In the genomic region with DNA sequence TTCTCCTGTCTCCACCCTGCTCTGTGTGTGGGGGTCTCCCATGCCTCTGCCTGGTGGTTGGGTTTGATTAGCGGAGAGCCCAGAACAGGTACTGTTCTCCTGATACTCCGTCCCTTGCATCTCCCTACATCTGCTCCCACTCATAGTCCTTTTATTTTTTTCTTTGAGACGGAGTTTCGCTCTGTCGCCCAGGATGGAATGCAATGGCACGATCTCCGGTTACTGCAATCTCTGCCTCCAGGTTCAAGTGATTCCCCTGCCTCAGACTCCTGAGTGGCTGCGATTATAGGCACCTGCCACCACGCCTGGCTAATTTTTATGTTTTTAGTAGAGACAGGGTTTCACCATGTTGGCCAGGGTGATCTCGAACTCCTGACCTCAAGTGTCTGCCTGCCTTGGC, we compare ENCODE assay signal across 15 cellular contexts. TPM values are rescaled to one million over a fixed set of nuclear protein-coding genes. Genes with fewer than 3 reads are reported as not detected.
A peak's percentile ranks its signal among the peaks of the same experiment; 100 is the strongest.
DNase-seq lines count a peak whose midpoint lies in the region; ATAC-seq, FAIRE-seq and TF ChIP-seq lines count a peak whose summit lies in the region.
"Had no signal": no experiment of that assay in that cellular context is flagged by ENCODE, and none has a peak within 500 bp of the region (broad histone marks: within the 10 kb centered on the region; RNA-seq: fewer than 3 reads in every experiment).

No MANE protein-coding gene starts in this region.

- H3K9ac ChIP-seq in H1 (replicated peaks in 1 of 4; ENCODE audit: extremely low read depth in 1 of 4, low read depth in 3 of 4, low read length in 3 of 4), result no peak overlapping the region
- H3K9ac ChIP-seq: BLaER1 treated with 17β-estradiol and CSF1 and Interleukin-3, amounts not matched to agents 10 nM and 100 nM had no signal

- no peak overlapping the region for H3K23ac ChIP-seq in H1 (ENCODE audit: insufficient read length)

- TF ChIP-seq POLR2A in H1 (IDR thresholded peaks at IDR 0.05; ENCODE audit: control extremely low read depth in 1 of 2, low read depth in 2 of 2, low read length in 2 of 2), result no peak

- FAIRE-seq in H1 (lab: Jason Lieb, UNC), result no peak
- FAIRE-seq: GM19239 had no signal

- peaks cover 28% of the 10 kb centered on the region for H3K4me1 Mint-ChIP-seq in stimulated activated naive CD8-positive, alpha-beta T cell treated with anti-CD3 and anti-CD28 coated beads, Interleukin-15, Interleukin-2, amounts not matched to agents 100 ng/mL and 50 ng/mL, for 24 hours (ENCODE audit: low read depth)
- peaks cover 36% of the 10 kb centered on the region for H3K4me1 Mint-ChIP-seq in activated T-cell treated with anti-CD3 and anti-CD28 coated beads, Interleukin-2, amount 50 U/mL, for 72 hours (ENCODE audit: low read depth)

- peak overlapping the region; percentile 28 for H3K27ac Mint-ChIP-seq in stimulated activated naive CD8-positive, alpha-beta T cell treated with anti-CD3 and anti-CD28 coated beads, Interleukin-15, Interleukin-2, amounts not matched to agents 100 ng/mL and 50 ng/mL, for 24 hours
- no peak overlapping the region for H3K27ac Mint-ChIP-seq in activated T-cell treated with anti-CD3 and anti-CD28 coated beads, Interleukin-2, amount 50 U/mL, for 72 hours
- H3K27ac Mint-ChIP-seq: CD4-positive, alpha-beta T cell had no signal

- H3K4ac ChIP-seq in H1 (replicated peaks; ENCODE audit: insufficient read length, low read depth, low read length), result no peak overlapping the region

- no peak overlapping the region for H4K91ac ChIP-seq in H1 (replicated peaks; ENCODE audit: insufficient read length, low read length)

- H3K27me3 ChIP-seq in H1 (replicated peaks in 1 of 4; ENCODE audit: control insufficient read depth in 3 of 4, extremely low read depth in 1 of 4, insufficient read depth in 3 of 4, low read length in 3 of 4) (no peaks in the 10 kb centered on the region), lower lobe of right lung (ENCODE audit: low read depth) (no peaks in the 10 kb centered on the region)
- H3K27me3 ChIP-seq: BLaER1 treated with 17β-estradiol and CSF1 and Interleukin-3, amounts not matched to agents 10 nM and 100 nM had no signal

- H3K4me1 ChIP-seq in H1 (replicated peaks in 1 of 4; ENCODE audit: control insufficient read depth in 3 of 4, insufficient read depth in 4 of 4, low read length in 3 of 4), result peaks cover 0 to 3% (median 0%) of the 10 kb centered on the region in 4 experiments; a peak in 2 of 7 replicates
- H3K4me1 ChIP-seq in mucosa of descending colon (ENCODE audit: low read depth), result peaks cover 12% of the 10 kb centered on the region
- H3K4me1 ChIP-seq in lower lobe of right lung, result no peaks in the 10 kb centered on the region

- CTCF ChIA-PET in H1 (lab: Charles Lee; ENCODE audit: partially characterized antibody), result interaction anchor here (0.6 to 2.2 kb wide), 4 partner anchors 7 to 138 kb away, joined by 3 to 7 read pairs (median 3); a partner anchor contains a TSS

- no peak overlapping the region for H2BK15ac ChIP-seq in H1 (ENCODE audit: low read length)

- no peaks in the 10 kb centered on the region for H4K20me1 ChIP-seq in H1 (replicated peaks in 1 of 2; ENCODE audit: control insufficient read depth in 1 of 2, insufficient read depth in 2 of 2, low read length in 2 of 2)
- H4K20me1 ChIP-seq: BLaER1 treated with 17β-estradiol and CSF1 and Interleukin-3, amounts not matched to agents 10 nM and 100 nM had no signal

- H2AK5ac ChIP-seq in H1 (ENCODE audit: low read depth, low read length), result no peak overlapping the region

- H3K27ac ChIP-seq in H1 (ENCODE audit: low read depth, low read length) (no peak overlapping the region), lower lobe of right lung (no peak overlapping the region)
- H3K27ac ChIP-seq: BLaER1 treated with 17β-estradiol and CSF1 and Interleukin-3, amounts not matched to agents 10 nM and 100 nM had no signal

- H3K18ac ChIP-seq in H1 (ENCODE audit: extremely low read depth, low read length), result no peak overlapping the region

- TF ChIP-seq CTCF in H1 (IDR thresholded peaks at IDR 0.05; ENCODE audit: control extremely low read depth in 1 of 3, insufficient read depth in 1 of 3, low read depth in 1 of 3, low read length in 3 of 3) (no peak), mucosa of descending colon (IDR thresholded peaks at IDR 0.05) (no peak), lower lobe of right lung (IDR thresholded peaks at IDR 0.05) (no peak)

- no peak overlapping the region for H2BK12ac ChIP-seq in H1 (ENCODE audit: low read depth, low read length)

- H3K14ac ChIP-seq in H1 (ENCODE audit: insufficient read length), result no peak overlapping the region

- H4K8ac ChIP-seq in H1 (ENCODE audit: extremely low read depth, insufficient read depth, low read length), result no peak overlapping the region

- H2BK20ac ChIP-seq in H1 (ENCODE audit: low read length), result no peak overlapping the region

- POLR2A ChIA-PET in H1 (lab: Charles Lee; ENCODE audit: partially characterized antibody), result no interaction called here

- ATAC-seq in stimulated activated naive CD8-positive, alpha-beta T cell treated with anti-CD3 and anti-CD28 coated beads, Interleukin-15, Interleukin-2, amounts not matched to agents 100 U/mL and 50 U/mL, for 24 hours, result no peak
- no peak for ATAC-seq in mucosa of descending colon
- no peak for ATAC-seq in activated T-cell treated with anti-CD3 and anti-CD28 coated beads, Interleukin-2, amount 50 U/mL, for 72 hours (replicated peaks in 1 of 2)
- ATAC-seq in lower lobe of right lung, result no peak
- ATAC-seq in GM21367 (IDR thresholded peaks at IDR 0.05; ENCODE audit: unreplicated experiment), result no peak

- H3K36me3 ChIP-seq in H1 (ENCODE audit: control insufficient read depth in 2 of 4, insufficient read depth in 4 of 4, low read length in 3 of 4) (no peaks in the 10 kb centered on the region), mucosa of descending colon (ENCODE audit: low read depth) (no peaks in the 10 kb centered on the region), lower lobe of right lung (no peaks in the 10 kb centered on the region)
- H3K36me3 ChIP-seq: BLaER1 treated with 17β-estradiol and CSF1 and Interleukin-3, amounts not matched to agents 10 nM and 100 nM had no signal

- intact Hi-C loops in mucosa of descending colon (cut with DNase I, micrococcal nuclease) (no loop called here), lower lobe of right lung (cut with DNase I) (no loop called here)

- H3K27me3 Mint-ChIP-seq in stimulated activated naive CD8-positive, alpha-beta T cell treated with anti-CD3 and anti-CD28 coated beads, Interleukin-15, Interleukin-2, amounts not matched to agents 100 ng/mL and 50 ng/mL, for 24 hours, result no peaks in the 10 kb centered on the region
- H3K27me3 Mint-ChIP-seq in activated T-cell treated with anti-CD3 and anti-CD28 coated beads, Interleukin-2, amount 50 U/mL, for 72 hours (ENCODE audit: low read depth), result no peaks in the 10 kb centered on the region
- H3K27me3 Mint-ChIP-seq: CD4-positive, alpha-beta T cell had no signal

- H3K4me2 ChIP-seq in H1 (ENCODE audit: insufficient read depth in 1 of 2, low read depth in 2 of 2, low read length in 2 of 2), result no peak overlapping the region
- H3K4me2 ChIP-seq: BLaER1 treated with 17β-estradiol and CSF1 and Interleukin-3, amounts not matched to agents 10 nM and 100 nM had no signal

- DNase-seq in stimulated activated naive CD8-positive, alpha-beta T cell treated with anti-CD3 and anti-CD28 coated beads, Interleukin-15, Interleukin-2, amounts not matched to agents 100 U/mL and 50 U/mL, for 24 hours, result no peak
- DNase-seq in H1 (ENCODE audit: low read depth in 1 of 2, low spot score in 2 of 2) (no peak), mucosa of descending colon (peak in 2 of 3 donors; percentile 5 to 26), lower lobe of right lung (no peak)
- DNase-seq in activated T-cell treated with anti-CD3 and anti-CD28 coated beads, Interleukin-2, amount 50 U/mL, for 72 hours, result no peak
- DNase-seq: ACHN; CD4-positive, alpha-beta T cell; GF-D8; H7; IMR-90 had no signal

- H3K9me3 ChIP-seq in H1 (ENCODE audit: insufficient read depth in 2 of 2, low read depth in 1 of 2, low read length in 1 of 2), result no peaks in the 10 kb centered on the region
- no peaks in the 10 kb centered on the region for H3K9me3 ChIP-seq in mucosa of descending colon
- H3K9me3 ChIP-seq in lower lobe of right lung, result no peaks in the 10 kb centered on the region
- H3K9me3 ChIP-seq: BLaER1 treated with 17β-estradiol and CSF1 and Interleukin-3, amounts not matched to agents 10 nM and 100 nM had no signal

- no peaks in the 10 kb centered on the region for H3K9me3 Mint-ChIP-seq in stimulated activated naive CD8-positive, alpha-beta T cell treated with anti-CD3 and anti-CD28 coated beads, Interleukin-15, Interleukin-2, amounts not matched to agents 100 ng/mL and 50 ng/mL, for 24 hours
- no peaks in the 10 kb centered on the region for H3K9me3 Mint-ChIP-seq in activated T-cell treated with anti-CD3 and anti-CD28 coated beads, Interleukin-2, amount 50 U/mL, for 72 hours
- H3K9me3 Mint-ChIP-seq: CD4-positive, alpha-beta T cell had no signal

- no peak overlapping the region for H3K56ac ChIP-seq in H1 (replicated peaks; ENCODE audit: insufficient read length, low read depth, low read length)

- H3K4me3 ChIP-seq in H1 (ENCODE audit: extremely low read depth in 1 of 4, insufficient read depth in 2 of 4, low read depth in 3 of 4, low read length in 4 of 4), result no peak overlapping the region
- H3K4me3 ChIP-seq in mucosa of descending colon, result no peak overlapping the region
- no peak overlapping the region for H3K4me3 ChIP-seq in lower lobe of right lung
- H3K4me3 ChIP-seq: BLaER1 treated with 17β-estradiol and CSF1 and Interleukin-3, amounts not matched to agents 10 nM and 100 nM had no signal

- no peak overlapping the region for H3K4me3 Mint-ChIP-seq in stimulated activated naive CD8-positive, alpha-beta T cell treated with anti-CD3 and anti-CD28 coated beads, Interleukin-15, Interleukin-2, amounts not matched to agents 100 ng/mL and 50 ng/mL, for 24 hours
- H3K4me3 Mint-ChIP-seq in activated T-cell treated with anti-CD3 and anti-CD28 coated beads, Interleukin-2, amount 50 U/mL, for 72 hours, result no peak overlapping the region
- H3K4me3 Mint-ChIP-seq: CD4-positive, alpha-beta T cell had no signal

- H3K79me1 ChIP-seq in H1 (ENCODE audit: low read depth, low read length), result no peaks in the 10 kb centered on the region

- no peak overlapping the region for H2BK5ac ChIP-seq in H1 (ENCODE audit: low read depth, low read length)

- H3K23me2 ChIP-seq in H1 (ENCODE audit: low read depth, low read length), result no peaks in the 10 kb centered on the region

- no peak for TF ChIP-seq EP300 in H1 (IDR thresholded peaks at IDR 0.05; ENCODE audit: borderline replicate concordance in 1 of 2, low read depth in 2 of 2, low read length in 2 of 2)

- H4K5ac ChIP-seq in H1 (ENCODE audit: insufficient read length, low read depth, low read length), result no peak overlapping the region

- no peak for TF ChIP-seq RAD21 in H1 (IDR thresholded peaks at IDR 0.05 in 1 of 2, conservative IDR thresholded peaks at IDR 0.05 in 1 of 2; ENCODE audit: low read depth in 2 of 2, low read length in 2 of 2)

- 0 out of 2 replicates have a peak overlapping the region, but pooled peaks have one; percentile 12 for H2AFZ ChIP-seq in H1 (ENCODE audit: low read length)

- no peaks in the 10 kb centered on the region for H3K79me2 ChIP-seq in H1 (ENCODE audit: control insufficient read depth in 1 of 2, insufficient read depth in 2 of 2, low read length in 2 of 2)

- no peaks in the 10 kb centered on the region for H3K36me3 Mint-ChIP-seq in stimulated activated naive CD8-positive, alpha-beta T cell treated with anti-CD3 and anti-CD28 coated beads, Interleukin-15, Interleukin-2, amounts not matched to agents 100 ng/mL and 50 ng/mL, for 24 hours (ENCODE audit: low read depth)
- no peaks in the 10 kb centered on the region for H3K36me3 Mint-ChIP-seq in activated T-cell treated with anti-CD3 and anti-CD28 coated beads, Interleukin-2, amount 50 U/mL, for 72 hours (ENCODE audit: insufficient read depth in 2 of 2)

- WGBS in H1 (ENCODE audit: extremely low coverage in 1 of 2, insufficient coverage in 1 of 2, insufficient read length in 1 of 2, insufficient replicate concordance in 2 of 2, low coverage in 1 of 2, low lambda C conversion rate in 2 of 2, missing lambda C conversion rate in 1 of 2), 2 experiments, result 93% methylated on average over 9 of the region's 10 CpGs; no CpG with 5 or more reads in 1 of the 2 experiments

- H2BK120ac ChIP-seq in H1 (replicated peaks; ENCODE audit: low read depth, low read length), result no peak overlapping the region

RNA-seq across cellular contexts. Expression of a gene that starts 13.2 kb away (rescaled TPM):
- not detected in 2 replicates for total RNA-seq in H1 (2021; fragmentation: NEBNext Ultra II Directional; extraction: Animal tissue kit (Norgen Biotek cat#: 25700))
- 0.02 TPM in 1 of 2 replicates, not detected in the other for polyA plus RNA-seq in H1 (2011; rRNA removed)
- 0.08 TPM for polyA plus RNA-seq in H1 (2011; cell fraction: cytosol; rRNA removed)
- not detected for polyA plus RNA-seq in H1 (2011; cell fraction: nucleus; rRNA removed)
- 0.50 TPM in 1 of 4 replicates, not detected in the others for polyA plus RNA-seq in H1 (2012, experiment 1 of 2)
- polyA plus RNA-seq in H1 (2012, experiment 2 of 2), result not detected
- polyA plus RNA-seq in H1 (2013, experiment 1 of 2), result 0.02 TPM
- polyA plus RNA-seq in H1 (2013, experiment 2 of 2), result not detected
- polyA minus RNA-seq in H1 (2011; rRNA and poly(A)+ RNA removed), result not detected in 2 replicates
- polyA minus RNA-seq in H1 (2011; cell fraction: cytosol; rRNA and poly(A)+ RNA removed), result not detected
- not detected for polyA minus RNA-seq in H1 (2011; cell fraction: nucleus; rRNA and poly(A)+ RNA removed)
- total RNA-seq in mucosa of descending colon, result 10 to 100 TPM in 2 of 3 donors, 1 to 10 TPM in 1; 6.5 to 22.6 (median 14.4) TPM
- total RNA-seq in activated T-cell treated with anti-CD3 and anti-CD28 coated beads, Interleukin-2, amount 50 U/mL, for 72 hours, result not detected
- total RNA-seq in lower lobe of right lung, result 0.24 TPM
- total RNA-seq: A172; CD4-positive, alpha-beta T cell; H7 had no signal
- polyA plus RNA-seq: IMR-90 had no signal

RNA-seq across cellular contexts. Expression of a gene that starts 51.2 kb away (rescaled TPM):
- 22.3 and 23.7 TPM in 2 replicates for total RNA-seq in H1 (2021; fragmentation: NEBNext Ultra II Directional; extraction: Animal tissue kit (Norgen Biotek cat#: 25700))
- polyA plus RNA-seq in H1 (2011; rRNA removed), result 9.2 and 12.3 TPM in 2 replicates
- polyA plus RNA-seq in H1 (2011; cell fraction: cytosol; rRNA removed), result 18.5 TPM
- 18.9 TPM for polyA plus RNA-seq in H1 (2011; cell fraction: nucleus; rRNA removed)
- 14.1 to 23.5 TPM (median 18.3 TPM) in 4 replicates for polyA plus RNA-seq in H1 (2012, experiment 1 of 2)
- polyA plus RNA-seq in H1 (2012, experiment 2 of 2), result 11.5 TPM
- polyA plus RNA-seq in H1 (2013, experiment 1 of 2), result 17.1 TPM
- 16.8 TPM for polyA plus RNA-seq in H1 (2013, experiment 2 of 2)
- polyA minus RNA-seq in H1 (2011; rRNA and poly(A)+ RNA removed), result 7.4 and 9.7 TPM in 2 replicates
- polyA minus RNA-seq in H1 (2011; cell fraction: cytosol; rRNA and poly(A)+ RNA removed), result 11.4 TPM
- 11.0 TPM for polyA minus RNA-seq in H1 (2011; cell fraction: nucleus; rRNA and poly(A)+ RNA removed)
- total RNA-seq in mucosa of descending colon (10 to 100 TPM in 2 of 3 donors, 1 to 10 TPM in 1; 7.6 to 22.7 (median 11.9) TPM), lower lobe of right lung (12.3 TPM)
- 10 to 100 TPM; 13.7 to 17.8 TPM for total RNA-seq in activated T-cell treated with anti-CD3 and anti-CD28 coated beads, Interleukin-2, amount 50 U/mL, for 72 hours

Comparison
In these comparisons a context has a peak if more than half of its experiments do, and no peak if none do; other contexts are left out.
1. DNase-seq: peak in mucosa of descending colon (2 of 3); none in stimulated activated naive CD8-positive, alpha-beta T cell treated with anti-CD3 and anti-CD28 coated beads, Interleukin-15, Interleukin-2, amounts not matched to agents 100 U/mL and 50 U/mL, for 24 hours (single experiment), H1 (0 of 2), activated T-cell treated with anti-CD3 and anti-CD28 coated beads, Interleukin-2, amount 50 U/mL, for 72 hours (0 of 2) and lower lobe of right lung (single experiment).